In genomic region chr6:43789447-43789846, GRCh38 we compare ENCODE assay signal across 25 cellular contexts. TPM values are rescaled to one million over a fixed set of nuclear protein-coding genes. Genes with fewer than 3 reads are reported as not detected.
DNase-seq lines count a peak whose midpoint lies in the region; ATAC-seq, FAIRE-seq and TF ChIP-seq lines count a peak whose summit lies in the region.
"Had no signal": no experiment of that assay in that cellular context is flagged by ENCODE, and none has a peak within 500 bp of the region (broad histone marks: within the 10 kb centered on the region; RNA-seq: fewer than 3 reads in every experiment).

No MANE protein-coding gene starts in this region.

- H3K27ac Mint-ChIP-seq in Caco-2 (ENCODE audit: unreplicated experiment): peak overlapping the region; percentile 13
- H3K27ac Mint-ChIP-seq: activated naive CD4-positive, alpha-beta T cell treated with anti-CD3 and anti-CD28 coated beads, Interleukin-2, amount 10 ng/mL, durations not matched to agents 7 days and 5 days; CD4-positive, CD25-positive, alpha-beta regulatory T cell; naive B cell; type B pancreatic cell had no signal

- H3K4me3 ChIP-seq in BLaER1: no peak overlapping the region
- no peak overlapping the region for H3K4me3 ChIP-seq in Caco-2 (ENCODE audit: low read depth, low read length)
- no peak overlapping the region for H3K4me3 ChIP-seq in K562
- H3K4me3 ChIP-seq in sigmoid colon: no peak overlapping the region
- H3K4me3 ChIP-seq: colonic mucosa, GM12878, GM23248, SJSA1 had no signal

- H3K27me3 ChIP-seq in BLaER1 (no peaks in the 10 kb centered on the region), Caco-2 (replicated peaks; ENCODE audit: control insufficient read depth, insufficient read depth, low read length) (no peaks in the 10 kb centered on the region), K562 (ENCODE audit: control insufficient read depth in 2 of 2, insufficient read depth in 2 of 2, low read length in 2 of 2) (no peaks in the 10 kb centered on the region), sigmoid colon (no peaks in the 10 kb centered on the region)
- H3K27me3 ChIP-seq: colonic mucosa, SJSA1 had no signal

- POLR2A ChIA-PET in Caco-2 (lab: Charles Lee): no interaction called here
- POLR2A ChIA-PET in K562 (lab: Yijun Ruan, JAX): interaction anchor here (0.6 to 2.1 kb wide), 8 partner anchors 11 to 562 kb away, joined by 3 to 10 read pairs (median 4); no protein-coding TSS in a partner anchor

- no peak for DNase-seq in Caco-2
- no peak for DNase-seq in K562 (ENCODE audit: extremely low read depth in 1 of 4, low spot score in 3 of 4)
- no peak for DNase-seq in sigmoid colon
- no peak for DNase-seq in DMS79 (lab: John Stamatoyannopoulos, UW)
- no peak for DNase-seq in germinal center (ENCODE audit: low spot score)
- DNase-seq: activated CD4-positive, alpha-beta T cell treated with anti-CD3 and anti-CD28 coated beads, Interleukin-2, amount 50 U/mL, for 48 hours; activated naive CD4-positive, alpha-beta T cell treated with anti-CD3 and anti-CD28 coated beads, Interleukin-2, amount 10 ng/mL, durations not matched to agents 7 days and 5 days; amniotic stem cell; CD4-positive, CD25-positive, alpha-beta regulatory T cell; colonic mucosa; effector CD8-positive, alpha-beta T cell; EL; hippocampal formation; left colon; naive B cell; NCI-H1694; NCI-H526 treated with DMSO at 0.1 percent for 48 hours; nucleus accumbens; stimulated activated CD4-positive, alpha-beta T cell treated with anti-CD3 and anti-CD28 coated beads, Interleukin-2, amount 100 ng/mL, for 48 hours had no signal

- TF ChIP-seq CTCF in Caco-2 (IDR thresholded peaks at IDR 0.05; ENCODE audit: insufficient read depth in 1 of 2, low read depth in 1 of 2, low read length in 1 of 2, severe bottlenecking in 1 of 2, unreplicated experiment in 1 of 2) (no peak), K562 (IDR thresholded peaks at IDR 0.05 in 2 of 3, conservative IDR thresholded peaks at IDR 0.05 in 1 of 3; ENCODE audit: insufficient read depth in 2 of 3, low read depth in 1 of 3, low read length in 3 of 3) (no peak), sigmoid colon (IDR thresholded peaks at IDR 0.05) (no peak)

- H3K27ac ChIP-seq in BLaER1: no peak overlapping the region
- no peak overlapping the region for H3K27ac ChIP-seq in K562 (ENCODE audit: extremely low read depth, low read depth, low read length)
- H3K27ac ChIP-seq in sigmoid colon: peak overlapping the region in 3 of 4 donors; percentile 10 to 71 (median 28)
- H3K27ac ChIP-seq: colonic mucosa, GM23248, SJSA1 had no signal

- no peak for TF ChIP-seq RAD21 in K562 (CRISPR knock-in tag; conservative IDR thresholded peaks at IDR 0.05 in 1 of 2, IDR thresholded peaks at IDR 0.05 in 1 of 2)

- H4K20me1 ChIP-seq in BLaER1 (peaks cover 26% of the 10 kb centered on the region), K562 (replicated peaks; ENCODE audit: control insufficient read depth, insufficient read depth, low read length) (peaks cover 16% of the 10 kb centered on the region)

- H3K4me2 ChIP-seq in BLaER1: peak overlapping the region; percentile 30; the same call in 1 of the 2 replicates
- H3K4me2 ChIP-seq in K562 (ENCODE audit: insufficient read depth, low read length): no peak overlapping the region

- peaks cover 46% of the 10 kb centered on the region for H3K36me3 Mint-ChIP-seq in Caco-2 (ENCODE audit: insufficient read depth, unreplicated experiment)
- H3K36me3 Mint-ChIP-seq: CD4-positive, CD25-positive, alpha-beta regulatory T cell; naive B cell had no signal

- H3K9ac ChIP-seq in BLaER1 (no peak overlapping the region), K562 (ENCODE audit: insufficient read depth in 1 of 2, low read depth in 2 of 2, low read length in 2 of 2) (no peak overlapping the region)
- H3K9ac ChIP-seq: GM23248 had no signal

- H3K9me3 ChIP-seq in BLaER1 (no peaks in the 10 kb centered on the region), Caco-2 (no peaks in the 10 kb centered on the region), K562 (replicated peaks; ENCODE audit: control insufficient read depth, insufficient read depth, low read depth, low read length) (no peaks in the 10 kb centered on the region), sigmoid colon (no peaks in the 10 kb centered on the region)
- H3K9me3 ChIP-seq: colonic mucosa, SJSA1 had no signal

- H3K4me1 ChIP-seq in BLaER1 (peaks cover 29% of the 10 kb centered on the region), Caco-2 (no peaks in the 10 kb centered on the region), K562 (replicated peaks in 1 of 2; ENCODE audit: control insufficient read depth in 2 of 2, insufficient read depth in 2 of 2, low read length in 2 of 2) (peaks cover 6 to 14% of the 10 kb centered on the region in 2 experiments; a peak in 3 of 5 replicates), sigmoid colon (no peaks in the 10 kb centered on the region)
- H3K4me1 ChIP-seq: colonic mucosa, SJSA1 had no signal

- 69% methylated on average over 2 of the region's 2 CpGs for WGBS in K562 (ENCODE audit: insufficient coverage, low coverage, missing lambda C conversion rate)
- WGBS in sigmoid colon, 2 donors: 90 to 91% methylated on average over 2 of the region's 2 CpGs

- H3K4me3 Mint-ChIP-seq in Caco-2 (ENCODE audit: unreplicated experiment): no peak overlapping the region
- H3K4me3 Mint-ChIP-seq: activated naive CD4-positive, alpha-beta T cell treated with anti-CD3 and anti-CD28 coated beads, Interleukin-2, amount 10 ng/mL, durations not matched to agents 7 days and 5 days; CD4-positive, CD25-positive, alpha-beta regulatory T cell; naive B cell; type B pancreatic cell had no signal

- H3K9me1 ChIP-seq in K562 (ENCODE audit: control insufficient read depth, insufficient read depth, low read length): peaks cover 6% of the 10 kb centered on the region

- TF ChIP-seq POLR2A in K562 (conservative IDR thresholded peaks at IDR 0.05) (no peak), sigmoid colon (IDR thresholded peaks at IDR 0.05) (no peak)

- no peaks in the 10 kb centered on the region for H3K27me3 Mint-ChIP-seq in Caco-2 (ENCODE audit: insufficient read depth, unreplicated experiment)
- H3K27me3 Mint-ChIP-seq: type B pancreatic cell had no signal

- no peak for TF ChIP-seq EP300 in K562 (IDR thresholded peaks at IDR 0.05; ENCODE audit: low read length)
- no peak for TF ChIP-seq EP300 in sigmoid colon (IDR thresholded peaks at IDR 0.05)

- no peaks in the 10 kb centered on the region for H3K79me2 ChIP-seq in K562 (ENCODE audit: control insufficient read depth, insufficient read depth, low read length)

- CTCF ChIA-PET in Caco-2 (lab: Charles Lee): interaction anchor here (0.6 to 0.8 kb wide), 2 partner anchors 17 to 20 kb away, joined by 3 read pairs; no protein-coding TSS in a partner anchor
- CTCF ChIA-PET in K562 (lab: Yijun Ruan, JAX; ENCODE audit: low intra/inter-chr PET ratio): no interaction called here

- peaks cover 19% of the 10 kb centered on the region for H3K36me3 ChIP-seq in BLaER1
- H3K36me3 ChIP-seq in Caco-2 (ENCODE audit: control insufficient read depth, insufficient read depth, low read length): peaks cover 2% of the 10 kb centered on the region
- peaks cover 16% of the 10 kb centered on the region; the same call in 2 of the 3 replicates for H3K36me3 ChIP-seq in K562 (ENCODE audit: control insufficient read depth, insufficient read depth, low read length)
- H3K36me3 ChIP-seq in sigmoid colon: peaks cover 0 to 20% (median 10%) of the 10 kb centered on the region in 4 donors
- H3K36me3 ChIP-seq: colonic mucosa had no signal

- intact Hi-C loops in Caco-2 (cut with micrococcal nuclease; ENCODE audit: unreplicated experiment) (no loop called here), K562 (cut with micrococcal nuclease) (loop anchor here (5.0 kb wide), 1 partner anchor 48 kb away; no protein-coding TSS in a partner anchor), sigmoid colon (cut with DNase I) (no loop called here)

- ATAC-seq in K562 (no peak), HG02678 (IDR thresholded peaks at IDR 0.05; ENCODE audit: unreplicated experiment) (no peak)
- ATAC-seq: GM12878, left colon had no signal

- BruUV-seq in Caco-2 (replicated peaks; lab: Mats Ljungman, UMichigan): no TSS peak
- BruUV-seq in K562 (replicated peaks; lab: Mats Ljungman, UMichigan): no TSS peak

- in situ Hi-C loops in K562 (cut with MboI): no loop called here

- FAIRE-seq in K562 (lab: Jason Lieb, UNC): peak; percentile 51
- FAIRE-seq: GM12878 had no signal

- H3K4me1 Mint-ChIP-seq in Caco-2 (ENCODE audit: low read depth, unreplicated experiment): peaks cover 6% of the 10 kb centered on the region
- H3K4me1 Mint-ChIP-seq: activated naive CD4-positive, alpha-beta T cell treated with anti-CD3 and anti-CD28 coated beads, Interleukin-2, amount 10 ng/mL, durations not matched to agents 7 days and 5 days; naive B cell had no signal

- no peak overlapping the region for H2AFZ ChIP-seq in K562 (ENCODE audit: low read depth, low read length)
- H2AFZ ChIP-seq: GM23248 had no signal

- no peaks in the 10 kb centered on the region for H3K9me3 Mint-ChIP-seq in Caco-2 (ENCODE audit: unreplicated experiment)
- H3K9me3 Mint-ChIP-seq: activated naive CD4-positive, alpha-beta T cell treated with anti-CD3 and anti-CD28 coated beads, Interleukin-2, amount 10 ng/mL, durations not matched to agents 7 days and 5 days; CD4-positive, CD25-positive, alpha-beta regulatory T cell; naive B cell; type B pancreatic cell had no signal

RNA-seq across cellular contexts. Expression of gene VEGFA, which starts 19.4 kb away (rescaled TPM):
- 172 and 174 TPM in 2 replicates for total RNA-seq in Caco-2 (2022)
- 511 and 945 TPM in 2 replicates for total RNA-seq in K562 (2011; cell fraction: chromatin; rRNA removed; ENCODE audit: low replicate concordance)
- 536 and 553 TPM in 2 replicates for total RNA-seq in K562 (2011; cell fraction: nucleolus; rRNA removed)
- 559 and 592 TPM in 2 replicates for total RNA-seq in K562 (2011; cell fraction: nucleoplasm; rRNA removed)
- total RNA-seq in K562 (2014; rRNA removed): 124 and 144 TPM in 2 replicates
- total RNA-seq in K562 (2014; rRNA removed; fragmentation: Illumina TruSeq; extraction: Trizol): 66.5 and 70.7 TPM in 2 replicates
- 25.8 and 27.0 TPM in 2 replicates for total RNA-seq in K562 (2015; rRNA removed; fragmentation: Illumina TruSeq; extraction: Trizol)
- total RNA-seq in K562 (2021): 131 and 159 TPM in 2 replicates
- polyA plus RNA-seq in K562 (2011; rRNA removed): 271 and 467 TPM in 2 replicates
- polyA plus RNA-seq in K562 (2011; cell fraction: cytosol; rRNA removed): 222 and 346 TPM in 2 replicates
- polyA plus RNA-seq in K562 (2011; cell fraction: nucleus; rRNA removed): 1,880 and 1,961 TPM in 2 replicates
- 112 and 555 TPM in 2 replicates for polyA plus RNA-seq in K562 (2012)
- 134 and 172 TPM in 2 replicates for polyA plus RNA-seq in K562 (2014; fragmentation: Illumina TruSeq; extraction: Trizol)
- polyA plus RNA-seq in K562 (2014; fragmentation: Nextera tagmentation; extraction: Ambion mirVana): 10 to 100 TPM; 14.0 to 16.0 TPM
- 179 and 182 TPM in 2 replicates for polyA plus RNA-seq in K562 (2014; rRNA removed)
- polyA minus RNA-seq in K562 (2011; rRNA and poly(A)+ RNA removed): 359 and 374 TPM in 2 replicates
- 79.8 and 123 TPM in 2 replicates for polyA minus RNA-seq in K562 (2011; cell fraction: cytosol; rRNA and poly(A)+ RNA removed)
- 310 and 397 TPM in 2 replicates for polyA minus RNA-seq in K562 (2011; cell fraction: nucleus; rRNA and poly(A)+ RNA removed)
- 10 to 100 TPM; 20.9 to 60.9 (median 28.5) TPM for total RNA-seq in sigmoid colon
- polyA plus RNA-seq in sigmoid colon: 100 to 1,000 TPM in 1 of 3 donors, 10 to 100 TPM in 2; 11.1 to 111 (median 34.8) TPM

Comparison
In these comparisons a context has a peak if more than half of its experiments do, and no peak if none do; other contexts are left out.
1. H3K27ac ChIP-seq: peak in sigmoid colon (3 of 4); none in BLaER1 (single experiment) and K562 (single experiment).